ENCODE assay signal across 8 cellular contexts in the genomic region with DNA sequence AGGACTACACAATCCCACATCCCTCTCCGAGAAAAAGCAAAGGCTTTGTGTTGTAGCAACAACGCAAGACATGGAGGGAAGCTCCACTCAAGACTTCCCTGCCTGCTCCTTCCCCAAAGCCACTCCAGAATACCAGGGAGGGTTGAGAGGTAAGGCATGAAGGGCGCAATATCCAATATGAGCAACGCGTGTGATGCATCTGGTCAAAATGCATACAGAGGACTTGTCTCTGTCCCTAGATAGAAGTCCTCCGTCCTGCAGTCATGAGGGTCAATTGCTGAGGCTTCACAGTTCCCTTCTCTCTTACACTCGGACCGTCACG. TPM values are rescaled to one million over a fixed set of nuclear protein-coding genes. Genes with fewer than 3 reads are reported as not detected.
DNase-seq lines count a peak whose midpoint lies in the region; ATAC-seq and TF ChIP-seq lines count a peak whose summit lies in the region.

No MANE protein-coding gene starts in this region.

- H3K36me3 ChIP-seq in SK-N-MC (ENCODE audit: insufficient read depth, low read length) (peaks cover 24% of the 10 kb centered on the region), esophagus muscularis mucosa (no peaks in the 10 kb centered on the region), parathyroid adenoma (ENCODE audit: control insufficient read depth, insufficient read depth, low read length) (no peaks in the 10 kb centered on the region)

- H3K9ac ChIP-seq in SK-N-MC (ENCODE audit: insufficient read length) (peak overlapping the region; percentile 88), parathyroid adenoma (no peak overlapping the region)

- WGBS in esophagus muscularis mucosa, result 1% methylated on average over 9 of the region's 9 CpGs

- peaks cover 22% of the 10 kb centered on the region for H3K79me2 ChIP-seq in parathyroid adenoma

- TF ChIP-seq CTCF in AG09309 (IDR thresholded peaks at IDR 0.05; ENCODE audit: control insufficient read depth, insufficient read depth, low read depth, low read length, missing control alignments) (no peak), esophagus muscularis mucosa (IDR thresholded peaks at IDR 0.05) (no peak), parathyroid adenoma (IDR thresholded peaks at IDR 0.05) (no peak)

- peak overlapping the region; percentile 96 for H3K4me3 ChIP-seq in AG09309 (ENCODE audit: control insufficient read depth, low read depth, low read length)
- H3K4me3 ChIP-seq in SK-N-MC, result peak overlapping the region; percentile 99
- peak overlapping the region; percentile 78 to 85 (median 82) for H3K4me3 ChIP-seq in esophagus muscularis mucosa
- H3K4me3 ChIP-seq in parathyroid adenoma (ENCODE audit: low read depth, low read length), result peak overlapping the region; percentile 93

- DNase-seq in AG09309 (ENCODE audit: low read depth) (no peak), SK-N-MC (ENCODE audit: low read depth, low spot score) (no peak), esophagus muscularis mucosa (ENCODE audit: extremely low spot score) (no peak), DMS53 (lab: John Stamatoyannopoulos, UW) (no peak)
- no peak for DNase-seq in activated CD8-positive, alpha-beta memory T cell treated with anti-CD3 and anti-CD28 coated beads for 24 hours

- H3K27ac ChIP-seq in SK-N-MC (no peak overlapping the region), esophagus muscularis mucosa (replicated peaks in 1 of 4) (peak overlapping the region; percentile 85 to 97 (median 96)), parathyroid adenoma (peak overlapping the region; percentile 80)

- peak overlapping the region; percentile 85 for H2AFZ ChIP-seq in parathyroid adenoma

- H3K9me3 ChIP-seq in SK-N-MC (ENCODE audit: low read depth, low read length) (no peaks in the 10 kb centered on the region), esophagus muscularis mucosa (no peaks in the 10 kb centered on the region), parathyroid adenoma (ENCODE audit: control insufficient read depth, low read length) (no peaks in the 10 kb centered on the region)

- H3K27me3 ChIP-seq in esophagus muscularis mucosa (no peaks in the 10 kb centered on the region), parathyroid adenoma (ENCODE audit: control insufficient read depth, insufficient read depth, low read length) (no peaks in the 10 kb centered on the region)

- peak overlapping the region; percentile 71 for H3K4me2 ChIP-seq in parathyroid adenoma (ENCODE audit: low read length)

- intact Hi-C loops in esophagus muscularis mucosa (cut with DNase I), result no loop called here

- TF ChIP-seq POLR2A in esophagus muscularis mucosa (IDR thresholded peaks at IDR 0.05; ENCODE audit: low read depth), result no peak

- no peak for TF ChIP-seq EP300 in esophagus muscularis mucosa (IDR thresholded peaks at IDR 0.05)

- H3K4me1 ChIP-seq in esophagus muscularis mucosa (peaks cover 29 to 56% (median 51%) of the 10 kb centered on the region in 4 donors), parathyroid adenoma (peaks cover 7% of the 10 kb centered on the region)

- ATAC-seq in GM21447 (IDR thresholded peaks at IDR 0.05; ENCODE audit: unreplicated experiment) (peak; percentile 23), GM21786 (IDR thresholded peaks at IDR 0.05; ENCODE audit: unreplicated experiment) (no peak)

RNA-seq across cellular contexts. Expression of a gene that starts 0.5 kb away (rescaled TPM):
- 10 to 100 TPM; 20.2 to 36.8 (median 26.1) TPM for total RNA-seq in esophagus muscularis mucosa

RNA-seq across cellular contexts. Expression of a gene that starts 0.9 kb away (rescaled TPM):
- total RNA-seq in esophagus muscularis mucosa, result 10 to 100 TPM; 34.6 to 49.0 (median 44.9) TPM
